27 cellular contexts compared by ENCODE assay signal in the genomic region with DNA sequence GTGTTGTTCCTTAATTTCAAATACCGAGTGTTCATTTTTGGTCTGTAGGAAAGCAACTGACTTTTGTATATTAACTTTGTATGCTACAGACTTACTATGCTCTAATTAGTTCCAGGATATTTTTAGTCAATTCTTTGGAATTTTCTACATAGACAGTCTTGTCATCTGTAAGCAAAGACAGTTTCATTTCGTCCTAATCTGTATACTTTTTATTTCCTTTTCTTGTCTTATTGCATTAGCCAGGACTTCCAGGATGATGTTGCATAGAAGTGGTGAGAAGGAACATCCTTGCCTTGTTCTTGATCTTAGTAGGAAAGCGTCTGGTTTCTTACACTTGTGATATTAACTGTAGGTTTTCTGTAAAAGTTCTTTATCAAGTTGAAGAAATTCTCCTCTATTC.
"Had no signal": no experiment of that assay in that cellular context is flagged by ENCODE, and none has a peak within 500 bp of the region (broad histone marks: within the 10 kb centered on the region; RNA-seq: fewer than 3 reads in every experiment).

No MANE protein-coding gene starts in this region.

- H3K27ac ChIP-seq: left ventricle myocardium inferior, neural progenitor cell, neutrophil, parathyroid adenoma, right atrium auricular region, skin epidermis, stomach, testis, thyroid gland, transverse colon, upper lobe of left lung, vagina had no signal

- H3K9me3 ChIP-seq: neutrophil, testis, thyroid gland had no signal

- ATAC-seq: natural killer cell; sciatic nerve; stimulated activated naive B cell treated with anti-CD40 and anti-IgM and Interleukin-4, amounts not matched to agents 10 μg/mL and 1 μg/mL and 100 μg/mL, for 72 hours; stimulated activated naive CD8-positive, alpha-beta T cell treated with anti-CD3 and anti-CD28 coated beads, Interleukin-15, Interleukin-2, amounts not matched to agents 100 U/mL and 50 U/mL, for 24 hours had no signal

- H3K4me1 Mint-ChIP-seq: mesothelial cell of epicardium, nephron progenitor cell, neural progenitor cell had no signal

- H3K4me3 ChIP-seq: left ventricle myocardium inferior, lung, neural progenitor cell, right atrium auricular region, skin epidermis, stomach, testis, thyroid gland, transverse colon, upper lobe of left lung, vagina had no signal

- H3K36me3 ChIP-seq: right atrium auricular region, thyroid gland had no signal

- H3K4me3 Mint-ChIP-seq: mesothelial cell of epicardium; naive B cell; natural killer cell; nephron progenitor cell; neural progenitor cell; stimulated activated naive B cell treated with anti-CD40 and anti-IgM and Interleukin-4, amounts not matched to agents 10 μg/mL and 1 μg/mL and 100 μg/mL, for 72 hours had no signal

- H3K4me1 ChIP-seq: neural progenitor cell, parathyroid adenoma, right atrium auricular region, stomach, testis, thyroid gland, transverse colon, upper lobe of left lung, vagina had no signal

- H3K27me3 Mint-ChIP-seq: naive B cell; stimulated activated naive B cell treated with anti-CD40 and anti-IgM and Interleukin-4, amounts not matched to agents 10 μg/mL and 1 μg/mL and 100 μg/mL, for 72 hours had no signal

- H3K27ac Mint-ChIP-seq: mesothelial cell of epicardium; nephron progenitor cell; neural progenitor cell; stimulated activated naive B cell treated with anti-CD40 and anti-IgM and Interleukin-4, amounts not matched to agents 10 μg/mL and 1 μg/mL and 100 μg/mL, for 72 hours had no signal

- DNase-seq: islet precursor cell; left ventricle myocardium inferior; mesendoderm; naive B cell; natural killer cell; nephron progenitor cell; occipital lobe; stimulated activated CD4-positive, alpha-beta T cell treated with anti-CD3 and anti-CD28 coated beads, Interleukin-12 subunit alpha, Interleukin-12 subunit beta, amount 100 ng/mL, for 4 hours; stimulated activated CD4-positive, alpha-beta T cell treated with anti-CD3 and anti-CD28 coated beads, Interleukin-15, amount 100 ng/mL, for 24 hours; stimulated activated CD4-positive, alpha-beta T cell treated with anti-CD3 and anti-CD28 coated beads, Interleukin-2, amount 100 ng/mL, for 24 hours; stimulated activated CD4-positive, alpha-beta T cell treated with anti-CD3 and anti-CD28 coated beads, Interleukin-4, amount 100 ng/mL, for 1 hour; stimulated activated naive B cell treated with anti-CD40 and anti-IgM and Interleukin-4, amounts not matched to agents 10 μg/mL and 1 μg/mL and 100 μg/mL, for 72 hours; stimulated activated naive CD8-positive, alpha-beta T cell treated with anti-CD3 and anti-CD28 coated beads, Interleukin-15, Interleukin-2, amounts not matched to agents 100 U/mL and 50 U/mL, for 24 hours; stomach; testis; thyroid gland; transverse colon; upper lobe of left lung had no signal
